In genomic region chr21:46056450-46056903, GRCh38 we compare ENCODE assay signal across 7 cellular contexts. TPM values are rescaled to one million over a fixed set of nuclear protein-coding genes. Genes with fewer than 3 reads are reported as not detected.
DNase-seq lines count a peak whose midpoint lies in the region; ATAC-seq and TF ChIP-seq lines count a peak whose summit lies in the region.

No MANE protein-coding gene starts in this region.

- peak overlapping the region; percentile 57 for H3K27ac Mint-ChIP-seq in activated CD8-positive, alpha-beta T cell treated with anti-CD3 and anti-CD28 coated beads for 36 hours
- H3K27ac Mint-ChIP-seq in naive thymus-derived CD8-positive, alpha-beta T cell, result peak overlapping the region in 5 of 10 donors; percentile 25 to 61 (median 47)
- no peak overlapping the region for H3K27ac Mint-ChIP-seq in activated T-helper 17 cell treated with anti-CD3 and anti-CD28 coated beads, Interleukin-2, amount 50 U/mL, for 72 hours

- peaks cover 5% of the 10 kb centered on the region for H3K9me3 Mint-ChIP-seq in activated CD8-positive, alpha-beta T cell treated with anti-CD3 and anti-CD28 coated beads for 36 hours
- peaks cover 0 to 2% (median 0%) of the 10 kb centered on the region in 9 donors for H3K9me3 Mint-ChIP-seq in naive thymus-derived CD8-positive, alpha-beta T cell
- H3K9me3 Mint-ChIP-seq in activated T-helper 17 cell treated with anti-CD3 and anti-CD28 coated beads, Interleukin-2, amount 50 U/mL, for 72 hours, result no peaks in the 10 kb centered on the region

- POLR2A ChIA-PET in activated CD8-positive, alpha-beta T cell treated with anti-CD3 and anti-CD28 coated beads for 36 hours (lab: Charles Lee), result no interaction called here
- POLR2A ChIA-PET in naive thymus-derived CD8-positive, alpha-beta T cell (lab: Charles Lee), result interaction anchor here (0.6 to 1.5 kb wide), 2 partner anchors 8 to 83 kb away, joined by 3 to 4 read pairs; no protein-coding TSS in a partner anchor

- TF ChIP-seq CTCF in activated CD8-positive, alpha-beta T cell treated with anti-CD3 and anti-CD28 coated beads for 36 hours (IDR thresholded peaks at IDR 0.05), result no peak
- no peak for TF ChIP-seq CTCF in GM13976 (IDR thresholded peaks at IDR 0.05; ENCODE audit: borderline replicate concordance, control extremely low read depth, extremely low read depth, insufficient read depth, missing control alignments)

- in situ Hi-C loops in GM13976 (cut with MboI; ENCODE audit: low sequenced_read_pairs, unreplicated experiment), result no loop called here

- peak; percentile 74 for DNase-seq in activated CD8-positive, alpha-beta T cell treated with anti-CD3 and anti-CD28 coated beads for 36 hours
- DNase-seq in fibroblast of gingiva (ENCODE audit: low read depth) (peak; percentile 90), ureter (ENCODE audit: low spot score) (peak; percentile 88), NCI-H1436 treated with DMSO at 0.1 percent for 48 hours (lab: John Stamatoyannopoulos, UW) (no peak), GM13976 (ENCODE audit: low spot score) (no peak)
- DNase-seq in naive thymus-derived CD8-positive, alpha-beta T cell, result peak in 2 of 10 donors; percentile 22 to 52

- peaks cover 79% of the 10 kb centered on the region for H3K4me1 Mint-ChIP-seq in activated CD8-positive, alpha-beta T cell treated with anti-CD3 and anti-CD28 coated beads for 36 hours (ENCODE audit: low read depth)
- peaks cover 18 to 28% (median 25%) of the 10 kb centered on the region in 4 donors for H3K4me1 Mint-ChIP-seq in naive thymus-derived CD8-positive, alpha-beta T cell
- H3K4me1 Mint-ChIP-seq in activated T-helper 17 cell treated with anti-CD3 and anti-CD28 coated beads, Interleukin-2, amount 50 U/mL, for 72 hours, result peaks cover 15% of the 10 kb centered on the region

- no peaks in the 10 kb centered on the region for H3K36me3 Mint-ChIP-seq in activated CD8-positive, alpha-beta T cell treated with anti-CD3 and anti-CD28 coated beads for 36 hours (ENCODE audit: low read depth)
- no peaks in the 10 kb centered on the region for H3K36me3 Mint-ChIP-seq in naive thymus-derived CD8-positive, alpha-beta T cell
- H3K36me3 Mint-ChIP-seq in activated T-helper 17 cell treated with anti-CD3 and anti-CD28 coated beads, Interleukin-2, amount 50 U/mL, for 72 hours (ENCODE audit: low read depth), result no peaks in the 10 kb centered on the region

- peak; percentile 48 for ATAC-seq in activated CD8-positive, alpha-beta T cell treated with anti-CD3 and anti-CD28 coated beads for 36 hours
- ATAC-seq in naive thymus-derived CD8-positive, alpha-beta T cell, result peak in 1 of 2 donors; percentile 60
- ATAC-seq in activated T-helper 17 cell treated with anti-CD3 and anti-CD28 coated beads, Interleukin-2, amount 50 U/mL, for 72 hours (replicated peaks), result no peak

- no peak overlapping the region for H3K4me3 Mint-ChIP-seq in activated CD8-positive, alpha-beta T cell treated with anti-CD3 and anti-CD28 coated beads for 36 hours
- peak overlapping the region in 6 of 10 donors; percentile 16 to 51 (median 30) for H3K4me3 Mint-ChIP-seq in naive thymus-derived CD8-positive, alpha-beta T cell
- no peak overlapping the region for H3K4me3 Mint-ChIP-seq in activated T-helper 17 cell treated with anti-CD3 and anti-CD28 coated beads, Interleukin-2, amount 50 U/mL, for 72 hours

- CTCF ChIA-PET in activated CD8-positive, alpha-beta T cell treated with anti-CD3 and anti-CD28 coated beads for 36 hours (lab: Charles Lee), result interaction anchor here (1.0 to 1.1 kb wide), 2 partner anchors 77 to 87 kb away, joined by 3 to 4 read pairs; no protein-coding TSS in a partner anchor

- peaks cover 8% of the 10 kb centered on the region for H3K27me3 Mint-ChIP-seq in activated CD8-positive, alpha-beta T cell treated with anti-CD3 and anti-CD28 coated beads for 36 hours
- H3K27me3 Mint-ChIP-seq in naive thymus-derived CD8-positive, alpha-beta T cell, result peaks cover 0 to 5% (median 0%) of the 10 kb centered on the region in 5 donors
- H3K27me3 Mint-ChIP-seq in activated T-helper 17 cell treated with anti-CD3 and anti-CD28 coated beads, Interleukin-2, amount 50 U/mL, for 72 hours, result peaks cover 29% of the 10 kb centered on the region

- intact Hi-C loops in activated CD8-positive, alpha-beta T cell treated with anti-CD3 and anti-CD28 coated beads for 36 hours (cut with micrococcal nuclease), result loop anchor here (10.0 kb wide), 1 partner anchor 82 kb away; no protein-coding TSS in a partner anchor

RNA-seq across cellular contexts. Expression of gene COL6A2, which starts 41.4 kb away (rescaled TPM):
- total RNA-seq in activated CD8-positive, alpha-beta T cell treated with anti-CD3 and anti-CD28 coated beads for 36 hours, result 10 to 100 TPM; 25.0 to 25.3 TPM
- 10 to 100 TPM; 91.5 to 98.8 TPM for total RNA-seq in naive thymus-derived CD8-positive, alpha-beta T cell
- 10 to 100 TPM in 1 of 3 donors, 1 to 10 TPM in 2; 3.8 to 13.4 (median 8.8) TPM for polyA plus RNA-seq in naive thymus-derived CD8-positive, alpha-beta T cell
- total RNA-seq in ureter, result 357 TPM
- total RNA-seq in activated T-helper 17 cell treated with anti-CD3 and anti-CD28 coated beads, Interleukin-2, amount 50 U/mL, for 72 hours, result 10 to 100 TPM in 1 of 2 donors, 1 to 10 TPM in 1; 3.3 to 10.1 TPM

Comparison
In these comparisons a context has a peak if more than half of its experiments do, and no peak if none do; other contexts are left out.
1. DNase-seq: peak in activated CD8-positive, alpha-beta T cell treated with anti-CD3 and anti-CD28 coated beads for 36 hours (single experiment), fibroblast of gingiva (single experiment) and ureter (single experiment); none in NCI-H1436 treated with DMSO at 0.1 percent for 48 hours (single experiment) and GM13976 (single experiment).
2. H3K4me3 Mint-ChIP-seq: peak in naive thymus-derived CD8-positive, alpha-beta T cell (6 of 10); none in activated CD8-positive, alpha-beta T cell treated with anti-CD3 and anti-CD28 coated beads for 36 hours (single experiment) and activated T-helper 17 cell treated with anti-CD3 and anti-CD28 coated beads, Interleukin-2, amount 50 U/mL, for 72 hours (single experiment).